ENCODE assay signal across 1 cellular context in the genomic region with DNA sequence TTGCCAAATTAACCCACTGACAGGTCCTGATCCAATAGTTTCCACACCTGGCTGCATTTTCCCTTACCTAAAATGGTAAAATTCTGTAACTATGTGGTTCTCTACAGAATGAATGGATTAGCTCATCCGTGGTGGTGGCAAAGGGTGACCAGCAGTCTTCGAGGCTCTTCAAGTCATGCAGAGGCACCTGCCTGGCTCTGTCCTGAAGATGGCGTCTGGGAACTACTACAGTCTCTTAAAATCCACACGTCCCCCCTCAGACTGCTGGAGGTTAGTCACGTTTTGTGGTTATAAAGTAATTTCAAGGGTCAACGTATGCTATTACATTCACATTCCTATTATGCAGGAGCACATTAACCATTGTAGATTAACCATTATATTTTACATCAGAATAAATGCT.
TF ChIP-seq lines count a peak whose summit lies in the region.

No MANE protein-coding gene starts in this region.

TF ChIP-seq in GM23338, 12 proteins besides CTCF, POLR2A, EP300 and RAD21 (continued from another document):
- TF ChIP-seq, protein P1, sequence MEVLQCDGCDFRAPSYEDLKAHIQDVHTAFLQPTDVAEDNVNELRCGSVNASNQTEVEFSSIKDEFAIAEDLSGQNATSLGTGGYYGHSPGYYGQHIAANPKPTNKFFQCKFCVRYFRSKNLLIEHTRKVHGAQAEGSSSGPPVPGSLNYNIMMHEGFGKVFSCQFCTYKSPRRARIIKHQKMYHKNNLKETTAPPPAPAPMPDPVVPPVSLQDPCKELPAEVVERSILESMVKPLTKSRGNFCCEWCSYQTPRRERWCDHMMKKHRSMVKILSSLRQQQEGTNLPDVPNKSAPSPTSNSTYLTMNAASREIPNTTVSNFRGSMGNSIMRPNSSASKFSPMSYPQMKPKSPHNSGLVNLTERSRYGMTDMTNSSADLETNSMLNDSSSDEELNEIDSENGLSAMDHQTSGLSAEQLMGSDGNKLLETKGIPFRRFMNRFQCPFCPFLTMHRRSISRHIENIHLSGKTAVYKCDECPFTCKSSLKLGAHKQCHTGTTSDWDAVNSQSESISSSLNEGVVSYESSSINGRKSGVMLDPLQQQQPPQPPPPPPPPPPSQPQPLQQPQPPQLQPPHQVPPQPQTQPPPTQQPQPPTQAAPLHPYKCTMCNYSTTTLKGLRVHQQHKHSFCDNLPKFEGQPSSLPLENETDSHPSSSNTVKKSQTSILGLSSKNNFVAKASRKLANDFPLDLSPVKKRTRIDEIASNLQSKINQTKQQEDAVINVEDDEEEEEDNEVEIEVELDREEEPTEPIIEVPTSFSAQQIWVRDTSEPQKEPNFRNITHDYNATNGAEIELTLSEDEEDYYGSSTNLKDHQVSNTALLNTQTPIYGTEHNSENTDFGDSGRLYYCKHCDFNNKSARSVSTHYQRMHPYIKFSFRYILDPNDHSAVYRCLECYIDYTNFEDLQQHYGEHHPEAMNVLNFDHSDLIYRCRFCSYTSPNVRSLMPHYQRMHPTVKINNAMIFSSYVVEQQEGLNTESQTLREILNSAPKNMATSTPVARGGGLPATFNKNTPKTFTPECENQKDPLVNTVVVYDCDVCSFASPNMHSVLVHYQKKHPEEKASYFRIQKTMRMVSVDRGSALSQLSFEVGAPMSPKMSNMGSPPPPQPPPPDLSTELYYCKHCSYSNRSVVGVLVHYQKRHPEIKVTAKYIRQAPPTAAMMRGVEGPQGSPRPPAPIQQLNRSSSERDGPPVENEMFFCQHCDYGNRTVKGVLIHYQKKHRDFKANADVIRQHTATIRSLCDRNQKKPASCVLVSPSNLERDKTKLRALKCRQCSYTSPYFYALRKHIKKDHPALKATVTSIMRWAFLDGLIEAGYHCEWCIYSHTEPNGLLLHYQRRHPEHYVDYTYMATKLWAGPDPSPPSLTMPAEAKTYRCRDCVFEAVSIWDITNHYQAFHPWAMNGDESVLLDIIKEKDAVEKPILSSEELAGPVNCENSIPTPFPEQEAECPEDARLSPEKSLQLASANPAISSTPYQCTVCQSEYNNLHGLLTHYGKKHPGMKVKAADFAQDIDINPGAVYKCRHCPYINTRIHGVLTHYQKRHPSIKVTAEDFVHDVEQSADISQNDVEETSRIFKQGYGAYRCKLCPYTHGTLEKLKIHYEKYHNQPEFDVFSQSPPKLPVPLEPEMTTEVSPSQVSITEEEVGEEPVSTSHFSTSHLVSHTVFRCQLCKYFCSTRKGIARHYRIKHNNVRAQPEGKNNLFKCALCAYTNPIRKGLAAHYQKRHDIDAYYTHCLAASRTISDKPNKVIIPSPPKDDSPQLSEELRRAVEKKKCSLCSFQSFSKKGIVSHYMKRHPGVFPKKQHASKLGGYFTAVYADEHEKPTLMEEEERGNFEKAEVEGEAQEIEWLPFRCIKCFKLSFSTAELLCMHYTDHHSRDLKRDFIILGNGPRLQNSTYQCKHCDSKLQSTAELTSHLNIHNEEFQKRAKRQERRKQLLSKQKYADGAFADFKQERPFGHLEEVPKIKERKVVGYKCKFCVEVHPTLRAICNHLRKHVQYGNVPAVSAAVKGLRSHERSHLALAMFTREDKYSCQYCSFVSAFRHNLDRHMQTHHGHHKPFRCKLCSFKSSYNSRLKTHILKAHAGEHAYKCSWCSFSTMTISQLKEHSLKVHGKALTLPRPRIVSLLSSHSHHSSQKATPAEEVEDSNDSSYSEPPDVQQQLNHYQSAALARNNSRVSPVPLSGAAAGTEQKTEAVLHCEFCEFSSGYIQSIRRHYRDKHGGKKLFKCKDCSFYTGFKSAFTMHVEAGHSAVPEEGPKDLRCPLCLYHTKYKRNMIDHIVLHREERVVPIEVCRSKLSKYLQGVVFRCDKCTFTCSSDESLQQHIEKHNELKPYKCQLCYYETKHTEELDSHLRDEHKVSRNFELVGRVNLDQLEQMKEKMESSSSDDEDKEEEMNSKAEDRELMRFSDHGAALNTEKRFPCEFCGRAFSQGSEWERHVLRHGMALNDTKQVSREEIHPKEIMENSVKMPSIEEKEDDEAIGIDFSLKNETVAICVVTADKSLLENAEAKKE (CRISPR knock-in tag; IDR thresholded peaks at IDR 0.05): no peak
- no peak for TF ChIP-seq NANOG (IDR thresholded peaks at IDR 0.05; ENCODE audit: borderline replicate concordance)
- no peak for TF ChIP-seq EZH2 (IDR thresholded peaks at IDR 0.05; ENCODE audit: low read depth, unreplicated experiment)
- no peak for TF ChIP-seq EZH2phosphoT487 (IDR thresholded peaks at IDR 0.05; ENCODE audit: unreplicated experiment)
- TF ChIP-seq, protein P2, sequence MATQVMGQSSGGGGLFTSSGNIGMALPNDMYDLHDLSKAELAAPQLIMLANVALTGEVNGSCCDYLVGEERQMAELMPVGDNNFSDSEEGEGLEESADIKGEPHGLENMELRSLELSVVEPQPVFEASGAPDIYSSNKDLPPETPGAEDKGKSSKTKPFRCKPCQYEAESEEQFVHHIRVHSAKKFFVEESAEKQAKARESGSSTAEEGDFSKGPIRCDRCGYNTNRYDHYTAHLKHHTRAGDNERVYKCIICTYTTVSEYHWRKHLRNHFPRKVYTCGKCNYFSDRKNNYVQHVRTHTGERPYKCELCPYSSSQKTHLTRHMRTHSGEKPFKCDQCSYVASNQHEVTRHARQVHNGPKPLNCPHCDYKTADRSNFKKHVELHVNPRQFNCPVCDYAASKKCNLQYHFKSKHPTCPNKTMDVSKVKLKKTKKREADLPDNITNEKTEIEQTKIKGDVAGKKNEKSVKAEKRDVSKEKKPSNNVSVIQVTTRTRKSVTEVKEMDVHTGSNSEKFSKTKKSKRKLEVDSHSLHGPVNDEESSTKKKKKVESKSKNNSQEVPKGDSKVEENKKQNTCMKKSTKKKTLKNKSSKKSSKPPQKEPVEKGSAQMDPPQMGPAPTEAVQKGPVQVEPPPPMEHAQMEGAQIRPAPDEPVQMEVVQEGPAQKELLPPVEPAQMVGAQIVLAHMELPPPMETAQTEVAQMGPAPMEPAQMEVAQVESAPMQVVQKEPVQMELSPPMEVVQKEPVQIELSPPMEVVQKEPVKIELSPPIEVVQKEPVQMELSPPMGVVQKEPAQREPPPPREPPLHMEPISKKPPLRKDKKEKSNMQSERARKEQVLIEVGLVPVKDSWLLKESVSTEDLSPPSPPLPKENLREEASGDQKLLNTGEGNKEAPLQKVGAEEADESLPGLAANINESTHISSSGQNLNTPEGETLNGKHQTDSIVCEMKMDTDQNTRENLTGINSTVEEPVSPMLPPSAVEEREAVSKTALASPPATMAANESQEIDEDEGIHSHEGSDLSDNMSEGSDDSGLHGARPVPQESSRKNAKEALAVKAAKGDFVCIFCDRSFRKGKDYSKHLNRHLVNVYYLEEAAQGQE (IDR thresholded peaks at IDR 0.05; ENCODE audit: unreplicated experiment): no peak
- TF ChIP-seq, protein P3, sequence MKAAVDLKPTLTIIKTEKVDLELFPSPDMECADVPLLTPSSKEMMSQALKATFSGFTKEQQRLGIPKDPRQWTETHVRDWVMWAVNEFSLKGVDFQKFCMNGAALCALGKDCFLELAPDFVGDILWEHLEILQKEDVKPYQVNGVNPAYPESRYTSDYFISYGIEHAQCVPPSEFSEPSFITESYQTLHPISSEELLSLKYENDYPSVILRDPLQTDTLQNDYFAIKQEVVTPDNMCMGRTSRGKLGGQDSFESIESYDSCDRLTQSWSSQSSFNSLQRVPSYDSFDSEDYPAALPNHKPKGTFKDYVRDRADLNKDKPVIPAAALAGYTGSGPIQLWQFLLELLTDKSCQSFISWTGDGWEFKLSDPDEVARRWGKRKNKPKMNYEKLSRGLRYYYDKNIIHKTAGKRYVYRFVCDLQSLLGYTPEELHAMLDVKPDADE (IDR thresholded peaks at IDR 0.05): no peak
- no peak for TF ChIP-seq JUNB (IDR thresholded peaks at IDR 0.05; ENCODE audit: unreplicated experiment)
- no peak for TF ChIP-seq POLR2AphosphoS5 (IDR thresholded peaks at IDR 0.05; ENCODE audit: low read depth)
TF ChIP-seq in GM23338: peak in this region for 0.
